In the genomic region with DNA sequence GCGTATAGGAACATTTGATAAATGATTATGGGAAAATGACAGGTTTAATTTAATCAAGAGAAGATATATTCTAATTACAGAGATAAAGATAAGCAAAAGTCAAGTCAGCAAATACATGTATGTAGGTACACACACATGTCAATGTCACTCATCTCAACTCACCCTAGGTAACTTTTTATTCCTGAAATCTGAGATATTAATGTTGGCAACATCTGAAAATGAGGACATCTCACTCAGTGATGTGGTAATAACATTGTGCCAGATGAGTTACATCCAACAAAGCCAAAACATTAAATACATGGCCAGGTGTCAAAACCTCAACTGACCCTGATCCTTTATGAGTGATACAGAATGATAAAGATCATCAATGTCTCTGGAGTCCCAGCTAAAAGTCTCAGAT, we compare ENCODE assay signal across 37 cellular contexts.
DNase-seq lines count a peak whose midpoint lies in the region; ATAC-seq, FAIRE-seq and TF ChIP-seq lines count a peak whose summit lies in the region.
"Had no signal": no experiment of that assay in that cellular context is flagged by ENCODE, and none has a peak within 500 bp of the region (broad histone marks: within the 10 kb centered on the region; RNA-seq: fewer than 3 reads in every experiment).

No MANE protein-coding gene starts in this region.

- H3K27ac ChIP-seq in IMR-90 (ENCODE audit: insufficient read depth, low read length) (no peak overlapping the region), astrocyte (ENCODE audit: low read depth, low read length) (no peak overlapping the region), K562 (ENCODE audit: extremely low read depth, low read depth, low read length) (no peak overlapping the region), psoas muscle (no peak overlapping the region), substantia nigra (ENCODE audit: low read depth, low read length, poor library complexity, severe bottlenecking) (no peak overlapping the region)
- H3K27ac ChIP-seq: 22Rv1; A549; BLaER1; BLaER1 treated with 17β-estradiol and CSF1 and Interleukin-3, amounts not matched to agents 10 nM and 100 nM; C4-2B had no signal

- H3K79me2 ChIP-seq in astrocyte (ENCODE audit: insufficient read depth, low read length) (no peaks in the 10 kb centered on the region), K562 (ENCODE audit: control insufficient read depth, insufficient read depth, low read length) (no peaks in the 10 kb centered on the region)

- H3K4ac ChIP-seq in IMR-90 (ENCODE audit: low read depth, low read length) = no peak overlapping the region

- no peaks in the 10 kb centered on the region for H3K79me1 ChIP-seq in IMR-90 (ENCODE audit: low read depth in 1 of 2, low read length in 2 of 2)

- no peaks in the 10 kb centered on the region for H3K9me1 ChIP-seq in IMR-90 (ENCODE audit: insufficient read depth, low read length)
- H3K9me1 ChIP-seq in K562 (ENCODE audit: control insufficient read depth, insufficient read depth, low read length) = no peaks in the 10 kb centered on the region

- intact Hi-C loops in IMR-90 (cut with micrococcal nuclease) = no loop called here
- intact Hi-C loops in K562 (cut with micrococcal nuclease) = no loop called here
- intact Hi-C loops in psoas muscle (cut with DNase I) = no loop called here

- CTCF ChIA-PET in IMR-90 (lab: Yijun Ruan, JAX) (no interaction called here), K562 (lab: Yijun Ruan, JAX; ENCODE audit: low intra/inter-chr PET ratio) (no interaction called here)

- BruUV-seq in IMR-90 (replicated peaks; lab: Mats Ljungman, UMichigan) (no TSS peak), K562 (replicated peaks; lab: Mats Ljungman, UMichigan) (no TSS peak)

- no peak overlapping the region for H4K91ac ChIP-seq in IMR-90 (ENCODE audit: insufficient read depth, low read depth, low read length)

- no peak overlapping the region for H4K8ac ChIP-seq in IMR-90 (ENCODE audit: low read depth in 2 of 2, low read length in 2 of 2)

- H3K4me1 ChIP-seq in IMR-90 (ENCODE audit: control insufficient read depth, insufficient read depth, low read length) = no peaks in the 10 kb centered on the region
- no peaks in the 10 kb centered on the region for H3K4me1 ChIP-seq in astrocyte (ENCODE audit: insufficient read depth, low read length)
- H3K4me1 ChIP-seq in K562 (replicated peaks in 1 of 2; ENCODE audit: control insufficient read depth in 2 of 2, insufficient read depth in 2 of 2, low read length in 2 of 2) = no peaks in the 10 kb centered on the region
- peaks cover 12% of the 10 kb centered on the region for H3K4me1 ChIP-seq in psoas muscle
- H3K4me1 ChIP-seq: A549; BE2C; BLaER1; BLaER1 treated with 17β-estradiol and CSF1 and Interleukin-3, amounts not matched to agents 10 nM and 100 nM; Caco-2 had no signal

- no peak overlapping the region for H2BK5ac ChIP-seq in IMR-90 (ENCODE audit: low read depth, low read length, poor library complexity, severe bottlenecking)

- no peaks in the 10 kb centered on the region for H3K4me1 Mint-ChIP-seq in astrocyte (ENCODE audit: low read depth, unreplicated experiment)
- H3K4me1 Mint-ChIP-seq: B cell; CD14-positive monocyte; CD4-positive, alpha-beta memory T cell; CD4-positive, CD25-positive, alpha-beta regulatory T cell; CD8-positive, alpha-beta memory T cell had no signal

- no peak overlapping the region for H2AFZ ChIP-seq in IMR-90 (replicated peaks; ENCODE audit: low read length, poor library complexity)
- H2AFZ ChIP-seq in astrocyte (ENCODE audit: low read depth, low read length) = no peak overlapping the region
- H2AFZ ChIP-seq in K562 (ENCODE audit: low read depth, low read length) = no peak overlapping the region

- no peaks in the 10 kb centered on the region for H3K9me3 Mint-ChIP-seq in astrocyte (ENCODE audit: unreplicated experiment)
- H3K9me3 Mint-ChIP-seq: CD4-positive, alpha-beta T cell; CD4-positive, CD25-positive, alpha-beta regulatory T cell; CD8-positive, alpha-beta memory T cell; CD8-positive, alpha-beta T cell had no signal

- H3K36me3 Mint-ChIP-seq in astrocyte (ENCODE audit: low read depth, unreplicated experiment) = no peaks in the 10 kb centered on the region
- H3K36me3 Mint-ChIP-seq: CD14-positive monocyte; CD4-positive, alpha-beta memory T cell; CD4-positive, CD25-positive, alpha-beta regulatory T cell; CD8-positive, alpha-beta memory T cell; CD8-positive, alpha-beta T cell had no signal

- dilution Hi-C loops in IMR-90 (cut with HindIII; ENCODE audit: low sequenced_read_pairs, unreplicated experiment) = no loop called here

- no peak overlapping the region for H2BK15ac ChIP-seq in IMR-90 (ENCODE audit: low read depth, low read length)

- no peak for TF ChIP-seq CTCF in IMR-90 (conservative IDR thresholded peaks at IDR 0.05; ENCODE audit: low read depth, low read length)
- no peak for TF ChIP-seq CTCF in astrocyte (IDR thresholded peaks at IDR 0.05; ENCODE audit: insufficient read depth, low read depth, low read length)
- TF ChIP-seq CTCF in K562 (IDR thresholded peaks at IDR 0.05 in 2 of 3, conservative IDR thresholded peaks at IDR 0.05 in 1 of 3; ENCODE audit: insufficient read depth in 2 of 3, low read depth in 1 of 3, low read length in 3 of 3) = no peak
- TF ChIP-seq CTCF in psoas muscle (IDR thresholded peaks at IDR 0.05) = no peak

- no peak overlapping the region for H3K14ac ChIP-seq in IMR-90 (replicated peaks; ENCODE audit: low read depth, low read length)

- no peak overlapping the region for H3K9ac ChIP-seq in IMR-90 (ENCODE audit: low read depth, low read length)
- H3K9ac ChIP-seq in astrocyte (ENCODE audit: low read length) = no peak overlapping the region
- H3K9ac ChIP-seq in K562 (ENCODE audit: insufficient read depth in 1 of 2, low read depth in 2 of 2, low read length in 2 of 2) = no peak overlapping the region
- H3K9ac ChIP-seq: BLaER1; BLaER1 treated with 17β-estradiol and CSF1 and Interleukin-3, amounts not matched to agents 10 nM and 100 nM had no signal

- in situ Hi-C loops in IMR-90 (cut with MboI; ENCODE audit: low sequenced_read_pairs) (no loop called here), K562 (cut with MboI) (no loop called here)

- WGBS in IMR-90 (ENCODE audit: extremely low coverage in 2 of 2, insufficient read length in 1 of 2), 2 experiments = no CpG with 5 or more reads among the region's 1 CpG
- WGBS in K562 (ENCODE audit: insufficient coverage, low coverage, missing lambda C conversion rate) = 42% methylated on average over 1 of the region's 1 CpG
- 71 to 95% (median 90%) methylated on average over 1 of the region's 1 CpG for WGBS in psoas muscle, 3 donors

- no peak overlapping the region for H3K56ac ChIP-seq in IMR-90 (ENCODE audit: extremely low read depth, insufficient read depth, low read length)

- TF ChIP-seq POLR2A in IMR-90 (IDR thresholded peaks at IDR 0.05; ENCODE audit: low read depth, low read length) = no peak
- no peak for TF ChIP-seq POLR2A in K562 (conservative IDR thresholded peaks at IDR 0.05)

- no peak overlapping the region for H3K4me3 Mint-ChIP-seq in astrocyte (ENCODE audit: unreplicated experiment)
- H3K4me3 Mint-ChIP-seq: B cell; CD14-positive monocyte; CD4-positive, alpha-beta memory T cell; CD4-positive, alpha-beta T cell; CD4-positive, CD25-positive, alpha-beta regulatory T cell; CD8-positive, alpha-beta memory T cell; CD8-positive, alpha-beta T cell had no signal

- POLR2A ChIA-PET in IMR-90 (lab: Charles Lee; ENCODE audit: unreplicated experiment) (no interaction called here), K562 (lab: Yijun Ruan, JAX) (interaction anchor here (1.0 kb wide), 1 partner anchor 46 kb away, joined by 3 read pairs; no protein-coding TSS in a partner anchor)

- H3K27me3 Mint-ChIP-seq in astrocyte (ENCODE audit: low read depth, unreplicated experiment) = no peaks in the 10 kb centered on the region
- H3K27me3 Mint-ChIP-seq: B cell; CD4-positive, alpha-beta memory T cell; CD4-positive, alpha-beta T cell; CD4-positive, CD25-positive, alpha-beta regulatory T cell had no signal

- DNase-seq in IMR-90 (no peak), astrocyte (ENCODE audit: low read depth) (no peak), K562 (ENCODE audit: extremely low read depth in 1 of 4, low spot score in 3 of 4) (no peak), psoas muscle (no peak), substantia nigra (lab: John Stamatoyannopoulos, UW) (no peak), GM19239 (ENCODE audit: insufficient read length, low spot score) (no peak), NCI-H2029 treated with DMSO at 0.1 percent for 48 hours (lab: John Stamatoyannopoulos, UW) (no peak)
- DNase-seq in stimulated activated CD4-positive, alpha-beta T cell treated with anti-CD3 and anti-CD28 coated beads, Interleukin-4, amount 100 ng/mL, for 4 hours = no peak
- DNase-seq: 8988T; ACHN; AML-193; BE2C; C1 segment of cervical spinal cord; Caco-2; Calu3; CD4-positive, alpha-beta memory T cell; CD4-positive, alpha-beta T cell; CD4-positive, CD25-positive, alpha-beta regulatory T cell; CD8-positive, alpha-beta memory T cell; CD8-positive, alpha-beta T cell; COR-L47; DMS 273 treated with DMSO at 0.1 percent for 48 hours; DMS153; DMS53; DMS79; DMS79 treated with DMSO at 0.1 percent for 48 hours; DND-41; EL had no signal

- no peak overlapping the region for H3K4me3 ChIP-seq in IMR-90 (ENCODE audit: insufficient read depth, low read depth, low read length)
- no peak overlapping the region for H3K4me3 ChIP-seq in astrocyte (ENCODE audit: insufficient read depth, low read depth, low read length)
- H3K4me3 ChIP-seq in K562 = no peak overlapping the region
- no peak overlapping the region for H3K4me3 ChIP-seq in psoas muscle
- H3K4me3 ChIP-seq: A549; BLaER1; BLaER1 treated with 17β-estradiol and CSF1 and Interleukin-3, amounts not matched to agents 10 nM and 100 nM had no signal

- H4K20me1 ChIP-seq in IMR-90 (ENCODE audit: insufficient read depth, low read length) = no peaks in the 10 kb centered on the region
- H4K20me1 ChIP-seq in astrocyte (ENCODE audit: insufficient read depth, low read length) = no peaks in the 10 kb centered on the region
- H4K20me1 ChIP-seq in K562 (replicated peaks; ENCODE audit: control insufficient read depth, insufficient read depth, low read length) = no peaks in the 10 kb centered on the region
- H4K20me1 ChIP-seq: BLaER1 treated with 17β-estradiol and CSF1 and Interleukin-3, amounts not matched to agents 10 nM and 100 nM had no signal

- no peak overlapping the region for H2AK9ac ChIP-seq in IMR-90 (replicated peaks; ENCODE audit: low read depth, low read length, poor library complexity)

- ATAC-seq in IMR-90 (ENCODE audit: low read depth) (no peak), K562 (no peak), psoas muscle (peak in 3 of 4 donors; percentile 33 to 78 (median 51))
- ATAC-seq: A549; CD8-positive, alpha-beta T cell had no signal

- H2AK5ac ChIP-seq in IMR-90 (ENCODE audit: low read depth, low read length) = no peak overlapping the region

- H2BK20ac ChIP-seq in IMR-90 (ENCODE audit: low read depth, low read length) = no peak overlapping the region

- H2BK120ac ChIP-seq in IMR-90 (ENCODE audit: low read depth, low read length) = no peak overlapping the region

- H3K9me3 ChIP-seq in IMR-90 (ENCODE audit: control insufficient read depth, insufficient read depth, low read length) = no peaks in the 10 kb centered on the region
- no peaks in the 10 kb centered on the region for H3K9me3 ChIP-seq in astrocyte (ENCODE audit: insufficient read depth, low read depth, low read length)
- H3K9me3 ChIP-seq in K562 (replicated peaks; ENCODE audit: control insufficient read depth, insufficient read depth, low read depth, low read length) = no peaks in the 10 kb centered on the region
- no peaks in the 10 kb centered on the region for H3K9me3 ChIP-seq in psoas muscle
- H3K9me3 ChIP-seq: A549, BE2C, BLaER1, Caco-2 had no signal

- peak; percentile 9 for FAIRE-seq in astrocyte (lab: Jason Lieb, UNC)
- no peak for FAIRE-seq in K562 (lab: Jason Lieb, UNC)
- FAIRE-seq in GM19239 (lab: Jason Lieb, UNC) = no peak
- FAIRE-seq: A204.1, D721Med had no signal

- H3K27me3 ChIP-seq in IMR-90 (ENCODE audit: control insufficient read depth, insufficient read depth, low read length) = no peaks in the 10 kb centered on the region
- H3K27me3 ChIP-seq in astrocyte (ENCODE audit: insufficient read depth, low read length) = no peaks in the 10 kb centered on the region
- H3K27me3 ChIP-seq in K562 (ENCODE audit: control insufficient read depth in 2 of 2, insufficient read depth in 2 of 2, low read length in 2 of 2) = no peaks in the 10 kb centered on the region
- H3K27me3 ChIP-seq in psoas muscle (ENCODE audit: insufficient read depth in 3 of 3, low read length in 2 of 3) = no peaks in the 10 kb centered on the region
- H3K27me3 ChIP-seq: BE2C had no signal

- no peak overlapping the region for H4K5ac ChIP-seq in IMR-90 (ENCODE audit: low read depth, low read length)

- no peak overlapping the region for H3K27ac Mint-ChIP-seq in astrocyte (ENCODE audit: unreplicated experiment)
- H3K27ac Mint-ChIP-seq: B cell; CD4-positive, alpha-beta memory T cell; CD4-positive, alpha-beta T cell; CD4-positive, CD25-positive, alpha-beta regulatory T cell; CD8-positive, alpha-beta memory T cell; CD8-positive, alpha-beta T cell had no signal

- no peak overlapping the region for H3K23ac ChIP-seq in IMR-90 (ENCODE audit: low read depth, low read length)

- no peak for TF ChIP-seq EP300 in K562 (IDR thresholded peaks at IDR 0.05; ENCODE audit: low read length)

- TF ChIP-seq RAD21 in IMR-90 (IDR thresholded peaks at IDR 0.05; ENCODE audit: low read length) (no peak), K562 (CRISPR knock-in tag; conservative IDR thresholded peaks at IDR 0.05 in 1 of 2, IDR thresholded peaks at IDR 0.05 in 1 of 2) (no peak)

- H3K18ac ChIP-seq in IMR-90 (ENCODE audit: low read depth, low read length) = no peak overlapping the region

- H3K4me2 ChIP-seq in IMR-90 (ENCODE audit: low read depth, low read length) (no peak overlapping the region), astrocyte (ENCODE audit: low read length) (no peak overlapping the region), K562 (ENCODE audit: insufficient read depth, low read length) (no peak overlapping the region)
- H3K4me2 ChIP-seq: A549; BLaER1; BLaER1 treated with 17β-estradiol and CSF1 and Interleukin-3, amounts not matched to agents 10 nM and 100 nM had no signal

- no peaks in the 10 kb centered on the region for H3K36me3 ChIP-seq in IMR-90 (ENCODE audit: control insufficient read depth, insufficient read depth, low read length)
- H3K36me3 ChIP-seq in astrocyte (ENCODE audit: insufficient read depth, low read length) = no peaks in the 10 kb centered on the region
- no peaks in the 10 kb centered on the region for H3K36me3 ChIP-seq in K562 (ENCODE audit: control insufficient read depth, insufficient read depth, low read length)
- no peaks in the 10 kb centered on the region for H3K36me3 ChIP-seq in psoas muscle (ENCODE audit: insufficient read depth in 1 of 2, low read depth in 1 of 2)
- H3K36me3 ChIP-seq: BE2C; BLaER1; BLaER1 treated with 17β-estradiol and CSF1 and Interleukin-3, amounts not matched to agents 10 nM and 100 nM had no signal

Comparison
In these comparisons a context has a peak if more than half of its experiments do, and no peak if none do; other contexts are left out.
1. ATAC-seq: peak in psoas muscle (3 of 4); none in IMR-90 (single experiment) and K562 (single experiment).